In genomic region chr5:784428-785177, GRCh38 we compare ENCODE assay signal across 8 cellular contexts. TPM values are rescaled to one million over a fixed set of nuclear protein-coding genes. Genes with fewer than 3 reads are reported as not detected.
DNase-seq lines count a peak whose midpoint lies in the region; ATAC-seq and TF ChIP-seq lines count a peak whose summit lies in the region.
"Not testable (repeated sequence)": the region's sequence is repeated elsewhere in the genome, so short reads cannot be mapped to it uniquely, and the experiment has no call there.

ZDHHC11B (minus strand) TSS chr5:784729; CDS start chr5:766919, 17,810 bp downstream.

- peak; percentile 80 for DNase-seq in GM12865 (ENCODE audit: low read depth)
- DNase-seq in NCI-H2107 treated with DMSO at 0.1 percent for 48 hours (lab: John Stamatoyannopoulos, UW; ENCODE audit: unreplicated experiment) = peak; percentile 61
- peak; percentile 81 for DNase-seq in WERI-Rb-1
- DNase-seq in astrocyte of the spinal cord (ENCODE audit: low read depth, low spot score) = peak; percentile 72
- peak; percentile 83 for DNase-seq in hepatic stellate cell (ENCODE audit: low spot score)
- DNase-seq in prostate gland (ENCODE audit: low spot score) = peak; percentile 84

- H3K36me3 ChIP-seq in WERI-Rb-1; prostate gland; thymus (ENCODE audit: control insufficient read depth, insufficient read depth): not testable (repeated sequence)

- not testable (repeated sequence) for H3K27ac ChIP-seq in WERI-Rb-1; prostate gland; thymus (ENCODE audit: low read depth)

- peak; percentile 60 for ATAC-seq in HG03025 (IDR thresholded peaks at IDR 0.05; ENCODE audit: low FRiP score, unreplicated experiment)

- not testable (repeated sequence) for TF ChIP-seq CTCF in GM12865 (IDR thresholded peaks at IDR 0.05; ENCODE audit: insufficient read depth, low read depth, low read length, missing control alignments); WERI-Rb-1 (IDR thresholded peaks at IDR 0.05; ENCODE audit: low read depth, low read length); astrocyte of the spinal cord (IDR thresholded peaks at IDR 0.05; ENCODE audit: low read depth, low read length); prostate gland (IDR thresholded peaks at IDR 0.05)

- peak within 1 kb of the TSS; percentile 4 for H3K4me3 ChIP-seq in GM12865 (ENCODE audit: low read depth, low read length)
- H3K4me3 ChIP-seq in WERI-Rb-1 (ENCODE audit: low read depth, low read length) = peak within 1 kb of the TSS; percentile 44
- H3K4me3 ChIP-seq in astrocyte of the spinal cord (ENCODE audit: low read depth, low read length) = peak within 1 kb of the TSS; percentile 27
- peak within 1 kb of the TSS; percentile 47 to 53 for H3K4me3 ChIP-seq in prostate gland
- peak within 1 kb of the TSS; percentile 71 for H3K4me3 ChIP-seq in thymus (ENCODE audit: low read length)

- H3K4me1 ChIP-seq in prostate gland (replicated peaks); thymus (ENCODE audit: control insufficient read depth, insufficient read depth, low read length): not testable (repeated sequence)

- TF ChIP-seq POLR2A in prostate gland (IDR thresholded peaks at IDR 0.05) = peak; percentile 58

- not testable (repeated sequence) for H3K9me3 ChIP-seq in WERI-Rb-1 (ENCODE audit: severe bottlenecking); prostate gland; thymus (ENCODE audit: control insufficient read depth)

- intact Hi-C loops in prostate gland (cut with DNase I) = not testable (repeated sequence)

- in situ Hi-C loops in astrocyte of the spinal cord (cut with HindIII; ENCODE audit: low sequenced_read_pairs) = not testable (repeated sequence)

- WGBS in prostate gland = 0% methylated on average over 49 of the region's 101 CpGs
- WGBS in thymus = under 1% methylated on average over 101 of the region's 101 CpGs

- peaks cover 17% of the 10 kb centered on the region for H3K27me3 ChIP-seq in WERI-Rb-1 (ENCODE audit: insufficient read depth, low read depth, severe bottlenecking)
- not testable (repeated sequence) for H3K27me3 ChIP-seq in prostate gland (replicated peaks; ENCODE audit: insufficient read depth); thymus (ENCODE audit: control insufficient read depth, insufficient read depth)

RNA-seq across cellular contexts. Expression of gene ZDHHC11B, which starts in this region (rescaled TPM):
- total RNA-seq in prostate gland = 1 to 10 TPM in 1 of 2 donors, under 1 TPM in 1; 0.55 to 3.0 TPM
- 2.2 TPM for polyA plus RNA-seq in thymus

Comparison
In these comparisons a context has a peak if more than half of its experiments do, and no peak if none do; other contexts are left out.
1. H3K4me3 ChIP-seq: peak in every context shown above with its lines; median percentile 71 in thymus; 50 in prostate gland; 44 in WERI-Rb-1; 27 in astrocyte of the spinal cord; 4 in GM12865.